Comparison of ENCODE assay signal across 8 cellular contexts in genomic region chr9:127449332-127449966, GRCh38. TPM values are rescaled to one million over a fixed set of nuclear protein-coding genes. Genes with fewer than 3 reads are reported as not detected.
A peak's percentile ranks its signal among the peaks of the same experiment; 100 is the strongest.
DNase-seq lines count a peak whose midpoint lies in the region; ATAC-seq and TF ChIP-seq lines count a peak whose summit lies in the region.

No MANE protein-coding gene starts in this region.

- H4K20me1 ChIP-seq in BLaER1 treated with 17β-estradiol and CSF1 and Interleukin-3, amounts not matched to agents 10 nM and 100 nM: peaks cover 51 to 67% (median 65%) of the 10 kb centered on the region in 11 experiments
- H4K20me1 ChIP-seq in Karpas-422 (ENCODE audit: insufficient read depth, low read depth, low read length): peaks cover 31% of the 10 kb centered on the region

- peaks cover 8 to 43% (median 20%) of the 10 kb centered on the region in 11 experiments; a peak in 21 of 22 replicates for H3K9me3 ChIP-seq in BLaER1 treated with 17β-estradiol and CSF1 and Interleukin-3, amounts not matched to agents 10 nM and 100 nM (replicated peaks in 1 of 11)
- H3K9me3 ChIP-seq in Karpas-422 (ENCODE audit: low read length) (no peaks in the 10 kb centered on the region), breast epithelium (no peaks in the 10 kb centered on the region), muscle layer of duodenum (ENCODE audit: control insufficient read depth in 1 of 2, low read length in 2 of 2) (no peaks in the 10 kb centered on the region)

- peak overlapping the region; percentile 94 to 100 (median 98) for H3K9ac ChIP-seq in BLaER1 treated with 17β-estradiol and CSF1 and Interleukin-3, amounts not matched to agents 10 nM and 100 nM
- H3K9ac ChIP-seq in Karpas-422 (ENCODE audit: low read length): peak overlapping the region; percentile 99

- peak; percentile 51 for DNase-seq in Karpas-422
- DNase-seq in breast epithelium (ENCODE audit: low spot score in 2 of 2): no peak
- DNase-seq in NOMO-1 treated with dmso at 0.1 percent for 144 hours (lab: John Stamatoyannopoulos, UW; ENCODE audit: unreplicated experiment): no peak
- no peak for DNase-seq in NOMO-1 treated with DMSO at 0.1 percent for 48 hours (lab: John Stamatoyannopoulos, UW; ENCODE audit: unreplicated experiment)
- DNase-seq in NCI-H526 (lab: John Stamatoyannopoulos, UW): no peak

- H2AFZ ChIP-seq in Karpas-422 (ENCODE audit: low read length): no peak overlapping the region

- intact Hi-C loops in breast epithelium (cut with DNase I; ENCODE audit: low total_unique reads): loop anchor here (10.0 kb wide), 1 partner anchor 1525 kb away; no protein-coding TSS in a partner anchor

- H3K79me2 ChIP-seq in Karpas-422 (ENCODE audit: low read length): peaks cover 38% of the 10 kb centered on the region

- H3K36me3 ChIP-seq in BLaER1 treated with 17β-estradiol and CSF1 and Interleukin-3, amounts not matched to agents 10 nM and 100 nM: peaks cover 61 to 76% (median 64%) of the 10 kb centered on the region in 11 experiments
- H3K36me3 ChIP-seq in Karpas-422 (ENCODE audit: insufficient read depth, low read length): peaks cover 50% of the 10 kb centered on the region
- peaks cover 11% of the 10 kb centered on the region for H3K36me3 ChIP-seq in breast epithelium
- peaks cover 50 to 56% of the 10 kb centered on the region in 2 donors for H3K36me3 ChIP-seq in muscle layer of duodenum (ENCODE audit: control insufficient read depth in 1 of 2, insufficient read depth in 2 of 2, low read length in 2 of 2)

- H3K27ac ChIP-seq in BLaER1 treated with 17β-estradiol and CSF1 and Interleukin-3, amounts not matched to agents 10 nM and 100 nM: peak overlapping the region in 10 of 11 experiments; percentile 91 to 99 (median 96); a peak in 20 of 22 replicates
- H3K27ac ChIP-seq in Karpas-422 (ENCODE audit: low read length): peak overlapping the region; percentile 92
- H3K27ac ChIP-seq in breast epithelium: peak overlapping the region; percentile 96 to 97
- peak overlapping the region; percentile 95 for H3K27ac ChIP-seq in muscle layer of duodenum (ENCODE audit: low read length)

- peak overlapping the region; percentile 87 to 100 (median 96) for H3K4me3 ChIP-seq in BLaER1 treated with 17β-estradiol and CSF1 and Interleukin-3, amounts not matched to agents 10 nM and 100 nM
- H3K4me3 ChIP-seq in Karpas-422 (ENCODE audit: low read length) (peak overlapping the region; percentile 88), breast epithelium (peak overlapping the region; percentile 81 to 90 (median 88)), muscle layer of duodenum (ENCODE audit: low read depth in 1 of 2, low read length in 2 of 2) (peak overlapping the region; percentile 72 to 89)

- no peaks in the 10 kb centered on the region for H3K9me2 ChIP-seq in Karpas-422 (replicated peaks; ENCODE audit: insufficient read depth, low read length)

- TF ChIP-seq POLR2A in breast epithelium (IDR thresholded peaks at IDR 0.05): no peak

- TF ChIP-seq CTCF in breast epithelium (IDR thresholded peaks at IDR 0.05): no peak

- H3K4me2 ChIP-seq in BLaER1 treated with 17β-estradiol and CSF1 and Interleukin-3, amounts not matched to agents 10 nM and 100 nM: peak overlapping the region; percentile 91 to 100 (median 97)
- H3K4me2 ChIP-seq in Karpas-422 (ENCODE audit: low read depth, low read length, poor library complexity, severe bottlenecking): peak overlapping the region; percentile 96

- H3K27me3 ChIP-seq in BLaER1 treated with 17β-estradiol and CSF1 and Interleukin-3, amounts not matched to agents 10 nM and 100 nM: no peaks in the 10 kb centered on the region
- H3K27me3 ChIP-seq in Karpas-422 (ENCODE audit: low read length) (no peaks in the 10 kb centered on the region), breast epithelium (no peaks in the 10 kb centered on the region), muscle layer of duodenum (ENCODE audit: low read depth, low read length) (no peaks in the 10 kb centered on the region)

- no peak for ATAC-seq in HG02884 (IDR thresholded peaks at IDR 0.05; ENCODE audit: unreplicated experiment)

- peaks cover 37 to 56% (median 47%) of the 10 kb centered on the region in 10 experiments for H3K4me1 ChIP-seq in BLaER1 treated with 17β-estradiol and CSF1 and Interleukin-3, amounts not matched to agents 10 nM and 100 nM
- peaks cover 28% of the 10 kb centered on the region for H3K4me1 ChIP-seq in Karpas-422 (ENCODE audit: low read length)
- peaks cover 0 to 5% of the 10 kb centered on the region in 2 donors for H3K4me1 ChIP-seq in breast epithelium
- H3K4me1 ChIP-seq in muscle layer of duodenum (ENCODE audit: control insufficient read depth in 1 of 2, insufficient read depth in 2 of 2, low read length in 2 of 2): peaks cover 17 to 27% of the 10 kb centered on the region in 2 donors

RNA-seq across cellular contexts. Expression of gene RPL12, which starts 1.8 kb away (rescaled TPM):
- total RNA-seq in Karpas-422 (2014; rRNA removed; shearing (Covaris generic); ENCODE audit: low replicate concordance): 2,789 and 3,026 TPM in 2 replicates
- 1,000 to 10,000 TPM; 2,790 to 3,232 (median 3,032) TPM for total RNA-seq in breast epithelium

RNA-seq across cellular contexts. Expression of gene LRSAM1, which starts 1.9 kb away (rescaled TPM):
- 14.4 and 15.5 TPM in 2 replicates for total RNA-seq in Karpas-422 (2014; rRNA removed; shearing (Covaris generic); ENCODE audit: low replicate concordance)
- total RNA-seq in breast epithelium: 10 to 100 TPM; 11.7 to 21.3 (median 17.9) TPM

RNA-seq across cellular contexts. Expression of gene ZNF79, which starts 25.3 kb away (rescaled TPM):
- 8.1 and 10.5 TPM in 2 replicates for total RNA-seq in Karpas-422 (2014; rRNA removed; shearing (Covaris generic); ENCODE audit: low replicate concordance)
- total RNA-seq in breast epithelium: 10 to 100 TPM in 2 of 3 donors, 1 to 10 TPM in 1; 7.7 to 16.7 (median 16.0) TPM

RNA-seq across cellular contexts. Expression of gene SLC2A8, which starts 52.5 kb away (rescaled TPM):
- total RNA-seq in Karpas-422 (2014; rRNA removed; shearing (Covaris generic); ENCODE audit: low replicate concordance): 11.3 and 29.4 TPM in 2 replicates
- 10 to 100 TPM; 17.7 to 38.7 (median 20.9) TPM for total RNA-seq in breast epithelium
